Comparison of ENCODE assay signal across 14 cellular contexts in genomic region chr22:22817468-22818201, GRCh38.
DNase-seq lines count a peak whose midpoint lies in the region; ATAC-seq and TF ChIP-seq lines count a peak whose summit lies in the region.
"Had no signal": no experiment of that assay in that cellular context is flagged by ENCODE, and none has a peak within 500 bp of the region (broad histone marks: within the 10 kb centered on the region; RNA-seq: fewer than 3 reads in every experiment).

No MANE protein-coding gene starts in this region.

- WGBS in right lobe of liver (ENCODE audit: insufficient coverage, low coverage, low lambda C conversion rate, missing lambda C conversion rate) = 11% methylated on average over 5 of the region's 5 CpGs
- 35 to 46% (median 38%) methylated on average over 5 of the region's 5 CpGs for WGBS in ovary, 3 donors

- H4K20me1 ChIP-seq in DND-41 (ENCODE audit: insufficient read depth, low read length) (0 out of 2 replicates have a peak, but pooled peaks cover 3% of the 10 kb centered on the region), OCI-LY7 (ENCODE audit: insufficient read depth, low read length) (no peaks in the 10 kb centered on the region)

- H3K9me3 ChIP-seq in DND-41 (ENCODE audit: insufficient read depth, low read length, severe bottlenecking) (no peaks in the 10 kb centered on the region), OCI-LY7 (ENCODE audit: low read length) (no peaks in the 10 kb centered on the region), right lobe of liver (no peaks in the 10 kb centered on the region), lower lobe of right lung (no peaks in the 10 kb centered on the region), upper lobe of right lung (no peaks in the 10 kb centered on the region), ovary (no peaks in the 10 kb centered on the region)
- H3K9me3 ChIP-seq: adrenal gland, esophagus squamous epithelium had no signal

- BruUV-seq in OCI-LY7 (replicated peaks; lab: Mats Ljungman, UMichigan) = no TSS peak

- intact Hi-C loops in OCI-LY7 (cut with micrococcal nuclease; ENCODE audit: unreplicated experiment) (no loop called here), right lobe of liver (cut with DNase I) (no loop called here), lower lobe of right lung (cut with DNase I) (no loop called here), upper lobe of right lung (cut with DNase I) (no loop called here), ovary (cut with DNase I) (no loop called here)

- no peak for ATAC-seq in DND-41 (ENCODE audit: insufficient read depth, low read depth)
- ATAC-seq in right lobe of liver = peak in 3 of 4 donors; percentile 13 to 31 (median 20)
- no peak for ATAC-seq in lower lobe of right lung
- ATAC-seq in upper lobe of right lung = no peak

- TF ChIP-seq EP300 in ovary (IDR thresholded peaks at IDR 0.05) = no peak

- H3K27ac ChIP-seq in DND-41 (ENCODE audit: low read length) (peak overlapping the region; percentile 81), OCI-LY7 (ENCODE audit: low read depth, low read length, poor library complexity, severe bottlenecking) (peak overlapping the region; percentile 83), right lobe of liver (no peak overlapping the region), lower lobe of right lung (no peak overlapping the region), upper lobe of right lung (no peak overlapping the region), ovary (no peak overlapping the region)
- H3K27ac ChIP-seq: adrenal gland, esophagus squamous epithelium had no signal

- no peak overlapping the region for H3K4me2 ChIP-seq in DND-41 (ENCODE audit: insufficient read depth, low read length)
- peak overlapping the region; percentile 71 for H3K4me2 ChIP-seq in OCI-LY7 (ENCODE audit: low read length)

- no peaks in the 10 kb centered on the region for H3K27me3 ChIP-seq in DND-41 (ENCODE audit: insufficient read depth, low read length, poor library complexity)
- H3K27me3 ChIP-seq in right lobe of liver = no peaks in the 10 kb centered on the region
- peaks cover 3% of the 10 kb centered on the region for H3K27me3 ChIP-seq in lower lobe of right lung (ENCODE audit: low read depth)
- no peaks in the 10 kb centered on the region for H3K27me3 ChIP-seq in upper lobe of right lung
- no peaks in the 10 kb centered on the region for H3K27me3 ChIP-seq in ovary
- H3K27me3 ChIP-seq: adrenal gland had no signal

- no peak overlapping the region for H2AFZ ChIP-seq in DND-41 (ENCODE audit: low read depth, low read length)
- no peak overlapping the region for H2AFZ ChIP-seq in OCI-LY7 (ENCODE audit: low read length)

- H3K36me3 ChIP-seq in DND-41 (ENCODE audit: insufficient read depth, low read length) = no peaks in the 10 kb centered on the region
- no peaks in the 10 kb centered on the region for H3K36me3 ChIP-seq in OCI-LY7 (ENCODE audit: insufficient read depth, low read length)
- H3K36me3 ChIP-seq in right lobe of liver = no peaks in the 10 kb centered on the region
- no peaks in the 10 kb centered on the region for H3K36me3 ChIP-seq in lower lobe of right lung
- no peaks in the 10 kb centered on the region for H3K36me3 ChIP-seq in upper lobe of right lung
- no peaks in the 10 kb centered on the region for H3K36me3 ChIP-seq in ovary
- H3K36me3 ChIP-seq: adrenal gland, esophagus squamous epithelium had no signal

- no peak overlapping the region for H3K4me3 ChIP-seq in DND-41 (ENCODE audit: low read depth in 1 of 2, low read length in 2 of 2)
- H3K4me3 ChIP-seq in OCI-LY7 (ENCODE audit: low read depth, low read length, poor library complexity, severe bottlenecking) = no peak overlapping the region
- no peak overlapping the region for H3K4me3 ChIP-seq in right lobe of liver
- no peak overlapping the region for H3K4me3 ChIP-seq in lower lobe of right lung
- H3K4me3 ChIP-seq in upper lobe of right lung = no peak overlapping the region
- H3K4me3 ChIP-seq in ovary = no peak overlapping the region
- H3K4me3 ChIP-seq: adrenal gland, esophagus squamous epithelium had no signal

- TF ChIP-seq POLR2A in right lobe of liver (IDR thresholded peaks at IDR 0.05) = no peak
- TF ChIP-seq POLR2A in ovary (IDR thresholded peaks at IDR 0.05) = no peak

- CTCF ChIA-PET in OCI-LY7 (lab: Charles Lee; ENCODE audit: unreplicated experiment) = interaction anchor here (0.6 kb wide), 1 partner anchor 744 kb away, joined by 3 read pairs; no protein-coding TSS in a partner anchor

- no peaks in the 10 kb centered on the region for H3K79me2 ChIP-seq in DND-41 (ENCODE audit: insufficient read depth, low read length)
- H3K79me2 ChIP-seq in OCI-LY7 (ENCODE audit: insufficient read depth, low read depth, low read length) = no peaks in the 10 kb centered on the region

- H3K9ac ChIP-seq in DND-41 (ENCODE audit: low read depth, low read length) = no peak overlapping the region

- DNase-seq in DMS 273 (lab: John Stamatoyannopoulos, UW; ENCODE audit: unreplicated experiment) (peak; percentile 73), DMS 273 treated with DMSO at 0.1 percent for 48 hours (lab: John Stamatoyannopoulos, UW) (no peak), DND-41 (no peak), OCI-LY7 (ENCODE audit: low spot score) (no peak), right lobe of liver (no peak), lower lobe of right lung (no peak), upper lobe of right lung (no peak), ovary (no peak)
- DNase-seq: adrenal gland, esophagus squamous epithelium, mammary epithelial cell, NCI-H1048, nucleus accumbens, T-helper 9 cell had no signal

- TF ChIP-seq CTCF in DND-41 (IDR thresholded peaks at IDR 0.05; ENCODE audit: borderline replicate concordance, extremely low read depth, low read length, poor library complexity, severe bottlenecking) = peak; percentile 36
- peak; percentile 72 for TF ChIP-seq CTCF in OCI-LY7 (conservative IDR thresholded peaks at IDR 0.05; ENCODE audit: low read length)
- peak in 3 of 4 donors; percentile 15 to 23 (median 16) for TF ChIP-seq CTCF in right lobe of liver (IDR thresholded peaks at IDR 0.05)
- no peak for TF ChIP-seq CTCF in lower lobe of right lung (IDR thresholded peaks at IDR 0.05)
- TF ChIP-seq CTCF in upper lobe of right lung (IDR thresholded peaks at IDR 0.05) = no peak
- TF ChIP-seq CTCF in ovary (IDR thresholded peaks at IDR 0.05) = no peak

- POLR2A ChIA-PET in OCI-LY7 (lab: Charles Lee) = interaction anchor here (1.1 kb wide), 1 partner anchor 32 kb away, joined by 3 read pairs; no protein-coding TSS in a partner anchor

- H3K4me1 ChIP-seq in DND-41 (ENCODE audit: insufficient read depth, low read length) = peaks cover 57% of the 10 kb centered on the region
- peaks cover 85% of the 10 kb centered on the region for H3K4me1 ChIP-seq in OCI-LY7 (ENCODE audit: insufficient read depth, low read length, poor library complexity, severe bottlenecking)
- H3K4me1 ChIP-seq in right lobe of liver = no peaks in the 10 kb centered on the region
- no peaks in the 10 kb centered on the region for H3K4me1 ChIP-seq in lower lobe of right lung
- H3K4me1 ChIP-seq in upper lobe of right lung = peaks cover 5% of the 10 kb centered on the region
- no peaks in the 10 kb centered on the region for H3K4me1 ChIP-seq in ovary (ENCODE audit: insufficient read depth)
- H3K4me1 ChIP-seq: adrenal gland had no signal

- H3K9me2 ChIP-seq in OCI-LY7 (ENCODE audit: insufficient read depth, low read length) = no peaks in the 10 kb centered on the region

Comparison
In these comparisons a context has a peak if more than half of its experiments do, and no peak if none do; other contexts are left out.
1. ATAC-seq: peak in right lobe of liver (3 of 4); none in DND-41 (single experiment), lower lobe of right lung (0 of 2) and upper lobe of right lung (single experiment).
2. H3K27ac ChIP-seq: peak in DND-41 (single experiment) and OCI-LY7 (single experiment); none in right lobe of liver (0 of 3), lower lobe of right lung (single experiment), upper lobe of right lung (single experiment) and ovary (0 of 2).
3. CTCF ChIP-seq: peak in DND-41 (single experiment), OCI-LY7 (single experiment) and right lobe of liver (3 of 4); none in lower lobe of right lung (single experiment), upper lobe of right lung (single experiment) and ovary (0 of 3).